11 cellular contexts compared by ENCODE assay signal in genomic region chr3:11452988-11453847, GRCh38.
DNase-seq lines count a peak whose midpoint lies in the region.
"Had no signal": no experiment of that assay in that cellular context is flagged by ENCODE, and none has a peak within 500 bp of the region (broad histone marks: within the 10 kb centered on the region; RNA-seq: fewer than 3 reads in every experiment).

No MANE protein-coding gene starts in this region.

- peak; percentile 18 to 20 for DNase-seq in Kasumi-1 (lab: John Stamatoyannopoulos, UW)
- DNase-seq in amygdala (lab: John Stamatoyannopoulos, UW) = peak in 34 of 56 donors; percentile 6 to 70 (median 35)
- peak; percentile 36 for DNase-seq in hepatic stellate cell (ENCODE audit: low spot score)
- DNase-seq in T-helper 9 cell = no peak
- DNase-seq in activated naive CD4-positive, alpha-beta T cell (lab: John Stamatoyannopoulos, UW) = no peak
- DNase-seq in DMS153 (lab: John Stamatoyannopoulos, UW) = no peak
- no peak for DNase-seq in cerebellum (ENCODE audit: low spot score)
- DNase-seq: naive thymus-derived CD4-positive, alpha-beta T cell; NCI-H2171; upper lobe of left lung had no signal

- peaks cover 0 to 8% (median 0%) of the 10 kb centered on the region in 5 donors for H3K4me1 ChIP-seq in subcutaneous abdominal adipose tissue (ENCODE audit: control insufficient read depth in 5 of 5, insufficient read depth in 5 of 5, low read length in 5 of 5)

- H3K9ac ChIP-seq in subcutaneous abdominal adipose tissue (ENCODE audit: low read length in 5 of 5) = no peak overlapping the region

- H3K4me3 ChIP-seq in subcutaneous abdominal adipose tissue (ENCODE audit: low read depth in 1 of 5, low read length in 5 of 5) = no peak overlapping the region
- H3K4me3 ChIP-seq: upper lobe of left lung had no signal

- no peaks in the 10 kb centered on the region for H3K9me3 ChIP-seq in subcutaneous abdominal adipose tissue (ENCODE audit: control insufficient read depth in 5 of 5, low read length in 5 of 5)
- H3K9me3 ChIP-seq: upper lobe of left lung had no signal

- peak overlapping the region; percentile 45 for H3K27ac ChIP-seq in subcutaneous abdominal adipose tissue (ENCODE audit: low read depth, low read length)
- H3K27ac ChIP-seq: upper lobe of left lung had no signal

- peaks cover 0 to 6% (median 0%) of the 10 kb centered on the region in 5 donors for H3K36me3 ChIP-seq in subcutaneous abdominal adipose tissue (ENCODE audit: control insufficient read depth in 5 of 5, insufficient read depth in 5 of 5, low read length in 5 of 5)
- H3K36me3 ChIP-seq: upper lobe of left lung had no signal

- H3K27me3 ChIP-seq in subcutaneous abdominal adipose tissue (ENCODE audit: control insufficient read depth in 5 of 5, insufficient read depth in 4 of 5, low read length in 5 of 5) = no peaks in the 10 kb centered on the region
- H3K27me3 ChIP-seq: upper lobe of left lung had no signal

Comparison
In these comparisons a context has a peak if more than half of its experiments do, and no peak if none do; other contexts are left out.
1. DNase-seq: peak in Kasumi-1 (2 of 2), amygdala (34 of 56) and hepatic stellate cell (single experiment); none in T-helper 9 cell (single experiment), activated naive CD4-positive, alpha-beta T cell (0 of 4), DMS153 (single experiment) and cerebellum (single experiment).